8 cellular contexts compared by ENCODE assay signal in genomic region chr4:158671665-158671914, GRCh38. TPM values are rescaled to one million over a fixed set of nuclear protein-coding genes. Genes with fewer than 3 reads are reported as not detected.
DNase-seq lines count a peak whose midpoint lies in the region; ATAC-seq and TF ChIP-seq lines count a peak whose summit lies in the region.

Gene C4orf46, minus strand, starts transcription at chr4:158671887. Its CDS starts 86 bp downstream, at chr4:158671801.

- H3K4me3 ChIP-seq in SK-N-MC, result peak within 1 kb of the TSS; percentile 97
- peak within 1 kb of the TSS; percentile 85 to 89 for H3K4me3 ChIP-seq in foreskin fibroblast (ENCODE audit: low read depth in 1 of 2, low read length in 2 of 2)

- DNase-seq in SK-N-MC (ENCODE audit: low read depth, low spot score) (no peak), foreskin fibroblast (no peak), sciatic nerve (ENCODE audit: low spot score) (no peak), medulla oblongata (ENCODE audit: extremely low spot score) (no peak)

- intact Hi-C loops in sciatic nerve (cut with DNase I), result no loop called here

- H3K27ac ChIP-seq in SK-N-MC, result peak within 1 kb of the TSS; percentile 80

- peaks cover 22% of the 10 kb centered on the region for H3K36me3 ChIP-seq in SK-N-MC (ENCODE audit: insufficient read depth, low read length)

- in situ Hi-C loops in GM18951 (cut with MboI; ENCODE audit: low sequenced_read_pairs, unreplicated experiment), result no loop called here

- H3K9ac ChIP-seq in SK-N-MC (ENCODE audit: insufficient read length), result peak within 1 kb of the TSS; percentile 81

- no peak for TF ChIP-seq CTCF in foreskin fibroblast (IDR thresholded peaks at IDR 0.05; ENCODE audit: low read depth, low read length)

- ATAC-seq in sciatic nerve, result peak; percentile 25
- no peak for ATAC-seq in GM21423 (IDR thresholded peaks at IDR 0.05; ENCODE audit: unreplicated experiment)
- ATAC-seq in GM19351 (IDR thresholded peaks at IDR 0.05; ENCODE audit: unreplicated experiment), result no peak
- no peak for ATAC-seq in GM21447 (IDR thresholded peaks at IDR 0.05; ENCODE audit: unreplicated experiment)

- peak; percentile 16 for TF ChIP-seq POLR2A in GM18951 (IDR thresholded peaks at IDR 0.05; ENCODE audit: extremely low read depth, insufficient read depth, insufficient read length)

- H3K9me3 ChIP-seq in SK-N-MC (ENCODE audit: low read depth, low read length), result no peaks in the 10 kb centered on the region

RNA-seq across cellular contexts. Expression of gene C4orf46, which starts in this region (rescaled TPM):
- 3.8 TPM for total RNA-seq in sciatic nerve
